Comparison of ENCODE assay signal across 18 cellular contexts in the genomic region with DNA sequence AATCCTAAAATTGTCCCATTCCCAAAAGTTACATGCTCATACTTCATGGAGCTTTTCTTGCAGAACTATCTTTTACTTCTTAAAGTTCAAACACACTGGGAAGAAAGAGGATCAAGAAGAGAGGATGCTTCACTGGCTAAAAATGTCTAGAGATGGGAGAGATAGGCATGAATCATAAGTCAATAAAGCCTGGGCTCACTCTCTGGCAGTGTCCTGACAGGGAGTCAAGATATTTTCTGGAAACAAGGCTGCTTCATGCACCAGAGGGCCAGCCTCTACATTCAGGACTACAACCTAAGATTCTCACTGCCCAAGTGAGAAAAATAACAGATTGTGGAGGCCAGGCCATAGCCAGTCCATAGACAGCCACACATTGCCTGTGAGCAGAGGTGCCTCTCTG.
DNase-seq lines count a peak whose midpoint lies in the region; ATAC-seq and TF ChIP-seq lines count a peak whose summit lies in the region.
"Had no signal": no experiment of that assay in that cellular context is flagged by ENCODE, and none has a peak within 500 bp of the region (broad histone marks: within the 10 kb centered on the region; RNA-seq: fewer than 3 reads in every experiment).

No MANE protein-coding gene starts in this region.

- intact Hi-C loops in left cardiac atrium (cut with DNase I) = no loop called here

- DNase-seq in AG04449 (ENCODE audit: low read depth, low spot score) (peak; percentile 50), HT1080 (ENCODE audit: low read depth) (peak; percentile 53), astrocyte of the spinal cord (ENCODE audit: low read depth, low spot score) (peak; percentile 49), iris pigment epithelial cell (ENCODE audit: low read depth) (peak; percentile 76), left cardiac atrium (no peak), middle frontal gyrus (ENCODE audit: extremely low spot score, low spot score) (no peak), RPMI8226 (no peak)
- DNase-seq: GDM1; lower lobe of right lung; natural killer cell; NCI-H1694 treated with DMSO at 0.1 percent for 48 hours; SIG-M5; spleen; stimulated activated naive CD4-positive, alpha-beta T cell; T-helper 2 cell; upper lobe of left lung had no signal

- ATAC-seq in left cardiac atrium = no peak
- no peak for ATAC-seq in GM21381 (IDR thresholded peaks at IDR 0.05; ENCODE audit: unreplicated experiment)
- ATAC-seq: HCT116, lower lobe of right lung, natural killer cell had no signal

- in situ Hi-C loops in astrocyte of the spinal cord (cut with HindIII; ENCODE audit: low sequenced_read_pairs) = no loop called here

- TF ChIP-seq CTCF in AG04449 (IDR thresholded peaks at IDR 0.05; ENCODE audit: insufficient read depth, low read length, missing control alignments) (no peak), astrocyte of the spinal cord (IDR thresholded peaks at IDR 0.05; ENCODE audit: low read depth, low read length) (no peak)

- POLR2A ChIA-PET in AG04449 (lab: Yijun Ruan, JAX) = no interaction called here

- CTCF ChIA-PET in AG04449 (lab: Yijun Ruan, JAX) = interaction anchor here (1.5 to 1.6 kb wide), 2 partner anchors 42 to 43 kb away, joined by 4 to 5 read pairs; no protein-coding TSS in a partner anchor

- H3K4me3 ChIP-seq in AG04449 (ENCODE audit: low read depth, low read length) (no peak overlapping the region), astrocyte of the spinal cord (ENCODE audit: low read depth, low read length) (no peak overlapping the region)
- H3K4me3 ChIP-seq: lower lobe of right lung, spleen, upper lobe of left lung had no signal

Comparison
In these comparisons a context has a peak if more than half of its experiments do, and no peak if none do; other contexts are left out.
1. DNase-seq: peak in AG04449 (single experiment), HT1080 (single experiment), astrocyte of the spinal cord (single experiment) and iris pigment epithelial cell (single experiment); none in left cardiac atrium (single experiment), middle frontal gyrus (single experiment) and RPMI8226 (single experiment).